1 cellular context compared by ENCODE assay signal in the genomic region with DNA sequence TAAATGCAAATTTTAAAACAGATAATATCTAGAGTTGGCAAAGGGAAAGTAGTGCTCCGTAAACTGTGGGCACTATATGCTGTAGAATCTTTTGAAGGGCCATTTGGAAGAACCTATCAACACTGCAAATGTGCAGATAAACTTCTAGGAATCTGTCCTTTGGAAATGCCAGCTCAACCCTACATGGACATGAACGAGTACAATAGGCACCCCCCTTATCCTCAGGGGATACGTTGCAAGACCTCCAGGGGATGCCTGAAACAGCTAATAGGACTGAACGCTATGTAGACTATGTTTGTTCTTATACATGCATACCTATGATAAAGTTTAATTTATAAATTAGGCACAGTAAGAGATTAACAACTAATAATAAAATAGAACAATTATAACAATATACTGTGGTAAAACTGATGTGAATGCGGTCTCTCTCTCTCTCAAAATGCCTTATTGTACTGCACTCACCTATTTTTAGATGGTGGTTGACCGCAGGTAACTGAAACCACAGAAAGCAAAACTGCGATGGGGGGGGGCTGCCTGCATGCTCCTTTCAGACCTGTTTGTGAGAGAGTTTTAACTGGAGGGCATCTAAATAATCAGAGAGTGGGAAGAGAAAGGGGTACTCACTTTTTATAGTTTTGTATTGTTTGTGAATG.
TF ChIP-seq lines count a peak whose summit lies in the region.

No MANE protein-coding gene starts in this region.

TF ChIP-seq in GM12878, 131 proteins besides CTCF, POLR2A, EP300 and RAD21:
- peak; percentile 85 for TF ChIP-seq CREM (IDR thresholded peaks at IDR 0.05; ENCODE audit: low read depth)
- peak; percentile 57; the same call in 1 of the 2 replicates for TF ChIP-seq TCF12 (IDR thresholded peaks at IDR 0.05; ENCODE audit: low read depth, low read length)
- 0 out of 2 replicates have a peak, but pooled peaks have one; percentile 22 for TF ChIP-seq SMAD5 (IDR thresholded peaks at IDR 0.05; ENCODE audit: low read depth)
- peak; percentile 89 for TF ChIP-seq DPF2 (IDR thresholded peaks at IDR 0.05)
- TF ChIP-seq IRF4 (IDR thresholded peaks at IDR 0.05; ENCODE audit: low read depth, low read length) = 0 out of 2 replicates have a peak, but pooled peaks have one; percentile 9
- peak; percentile 90 for TF ChIP-seq BCL11A (IDR thresholded peaks at IDR 0.05; ENCODE audit: low read depth, low read length)
- peak; percentile 98 for TF ChIP-seq MTA2 (IDR thresholded peaks at IDR 0.05; ENCODE audit: low read depth)
- peak; percentile 89 for TF ChIP-seq NBN (IDR thresholded peaks at IDR 0.05)
- TF ChIP-seq ATF7 (IDR thresholded peaks at IDR 0.05; ENCODE audit: low read depth) = peak; percentile 79
- TF ChIP-seq, protein P1, sequence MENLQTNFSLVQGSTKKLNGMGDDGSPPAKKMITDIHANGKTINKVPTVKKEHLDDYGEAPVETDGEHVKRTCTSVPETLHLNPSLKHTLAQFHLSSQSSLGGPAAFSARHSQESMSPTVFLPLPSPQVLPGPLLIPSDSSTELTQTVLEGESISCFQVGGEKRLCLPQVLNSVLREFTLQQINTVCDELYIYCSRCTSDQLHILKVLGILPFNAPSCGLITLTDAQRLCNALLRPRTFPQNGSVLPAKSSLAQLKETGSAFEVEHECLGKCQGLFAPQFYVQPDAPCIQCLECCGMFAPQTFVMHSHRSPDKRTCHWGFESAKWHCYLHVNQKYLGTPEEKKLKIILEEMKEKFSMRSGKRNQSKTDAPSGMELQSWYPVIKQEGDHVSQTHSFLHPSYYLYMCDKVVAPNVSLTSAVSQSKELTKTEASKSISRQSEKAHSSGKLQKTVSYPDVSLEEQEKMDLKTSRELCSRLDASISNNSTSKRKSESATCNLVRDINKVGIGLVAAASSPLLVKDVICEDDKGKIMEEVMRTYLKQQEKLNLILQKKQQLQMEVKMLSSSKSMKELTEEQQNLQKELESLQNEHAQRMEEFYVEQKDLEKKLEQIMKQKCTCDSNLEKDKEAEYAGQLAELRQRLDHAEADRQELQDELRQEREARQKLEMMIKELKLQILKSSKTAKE (IDR thresholded peaks at IDR 0.05; ENCODE audit: low read depth, poor library complexity, severe bottlenecking) = peak; percentile 97
- peak; percentile 69 for TF ChIP-seq SP1 (IDR thresholded peaks at IDR 0.05; ENCODE audit: low read depth, low read length)
- peak; percentile 100 for TF ChIP-seq CBFB (IDR thresholded peaks at IDR 0.05; ENCODE audit: low read depth)
- peak; percentile 49; the same call in 1 of the 2 replicates for TF ChIP-seq JUNB (IDR thresholded peaks at IDR 0.05)
- peak; percentile 67 for TF ChIP-seq RAD51 (IDR thresholded peaks at IDR 0.05)
- TF ChIP-seq SMARCA5 (IDR thresholded peaks at IDR 0.05) = 0 out of 2 replicates have a peak, but pooled peaks have one; percentile 69
- TF ChIP-seq IKZF2 (IDR thresholded peaks at IDR 0.05) = peak; percentile 91 to 96; a peak in 3 of 4 replicates
- peak; percentile 81 for TF ChIP-seq IKZF1 (conservative IDR thresholded peaks at IDR 0.05)
- peak; percentile 77 for TF ChIP-seq NR2F1 (conservative IDR thresholded peaks at IDR 0.05)
- TF ChIP-seq CHD2 (IDR thresholded peaks at IDR 0.05; ENCODE audit: borderline replicate concordance, low read depth, low read length) = 0 out of 2 replicates have a peak, but pooled peaks have one; percentile 36
- TF ChIP-seq, protein P2, sequence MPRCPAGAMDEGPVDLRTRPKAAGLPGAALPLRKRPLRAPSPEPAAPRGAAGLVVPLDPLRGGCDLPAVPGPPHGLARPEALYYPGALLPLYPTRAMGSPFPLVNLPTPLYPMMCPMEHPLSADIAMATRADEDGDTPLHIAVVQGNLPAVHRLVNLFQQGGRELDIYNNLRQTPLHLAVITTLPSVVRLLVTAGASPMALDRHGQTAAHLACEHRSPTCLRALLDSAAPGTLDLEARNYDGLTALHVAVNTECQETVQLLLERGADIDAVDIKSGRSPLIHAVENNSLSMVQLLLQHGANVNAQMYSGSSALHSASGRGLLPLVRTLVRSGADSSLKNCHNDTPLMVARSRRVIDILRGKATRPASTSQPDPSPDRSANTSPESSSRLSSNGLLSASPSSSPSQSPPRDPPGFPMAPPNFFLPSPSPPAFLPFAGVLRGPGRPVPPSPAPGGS (IDR thresholded peaks at IDR 0.05; ENCODE audit: borderline replicate concordance, insufficient read depth, low read depth, low read length, poor library complexity, severe bottlenecking) = peak; percentile 94
- TF ChIP-seq, protein P3, sequence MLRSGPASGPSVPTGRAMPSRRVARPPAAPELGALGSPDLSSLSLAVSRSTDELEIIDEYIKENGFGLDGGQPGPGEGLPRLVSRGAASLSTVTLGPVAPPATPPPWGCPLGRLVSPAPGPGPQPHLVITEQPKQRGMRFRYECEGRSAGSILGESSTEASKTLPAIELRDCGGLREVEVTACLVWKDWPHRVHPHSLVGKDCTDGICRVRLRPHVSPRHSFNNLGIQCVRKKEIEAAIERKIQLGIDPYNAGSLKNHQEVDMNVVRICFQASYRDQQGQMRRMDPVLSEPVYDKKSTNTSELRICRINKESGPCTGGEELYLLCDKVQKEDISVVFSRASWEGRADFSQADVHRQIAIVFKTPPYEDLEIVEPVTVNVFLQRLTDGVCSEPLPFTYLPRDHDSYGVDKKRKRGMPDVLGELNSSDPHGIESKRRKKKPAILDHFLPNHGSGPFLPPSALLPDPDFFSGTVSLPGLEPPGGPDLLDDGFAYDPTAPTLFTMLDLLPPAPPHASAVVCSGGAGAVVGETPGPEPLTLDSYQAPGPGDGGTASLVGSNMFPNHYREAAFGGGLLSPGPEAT (IDR thresholded peaks at IDR 0.05; ENCODE audit: low read depth) = peak; percentile 90
- TF ChIP-seq TARDBP (IDR thresholded peaks at IDR 0.05; ENCODE audit: borderline replicate concordance) = 0 out of 2 replicates have a peak, but pooled peaks have one; percentile 41
- TF ChIP-seq EGR1 (IDR thresholded peaks at IDR 0.05; ENCODE audit: borderline replicate concordance in 1 of 2, low read depth in 2 of 2, low read length in 2 of 2) = 0 out of 3 replicates have a peak, but pooled peaks of 1 of the 2 experiments have one; percentile 12
- TF ChIP-seq PAX5 (IDR thresholded peaks at IDR 0.05; ENCODE audit: borderline replicate concordance, low read depth, low read length) = peak; percentile 90
- TF ChIP-seq RB1 (IDR thresholded peaks at IDR 0.05; ENCODE audit: borderline replicate concordance) = peak; percentile 20; the same call in 1 of the 2 replicates
- 0 out of 2 replicates have a peak, but pooled peaks have one; percentile 63 for TF ChIP-seq ZBED1 (IDR thresholded peaks at IDR 0.05; ENCODE audit: borderline replicate concordance)
- TF ChIP-seq, protein P4, sequence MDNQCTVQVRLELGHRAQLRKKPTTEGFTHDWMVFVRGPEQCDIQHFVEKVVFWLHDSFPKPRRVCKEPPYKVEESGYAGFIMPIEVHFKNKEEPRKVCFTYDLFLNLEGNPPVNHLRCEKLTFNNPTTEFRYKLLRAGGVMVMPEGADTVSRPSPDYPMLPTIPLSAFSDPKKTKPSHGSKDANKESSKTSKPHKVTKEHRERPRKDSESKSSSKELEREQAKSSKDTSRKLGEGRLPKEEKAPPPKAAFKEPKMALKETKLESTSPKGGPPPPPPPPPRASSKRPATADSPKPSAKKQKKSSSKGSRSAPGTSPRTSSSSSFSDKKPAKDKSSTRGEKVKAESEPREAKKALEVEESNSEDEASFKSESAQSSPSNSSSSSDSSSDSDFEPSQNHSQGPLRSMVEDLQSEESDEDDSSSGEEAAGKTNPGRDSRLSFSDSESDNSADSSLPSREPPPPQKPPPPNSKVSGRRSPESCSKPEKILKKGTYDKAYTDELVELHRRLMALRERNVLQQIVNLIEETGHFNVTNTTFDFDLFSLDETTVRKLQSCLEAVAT (IDR thresholded peaks at IDR 0.05) = peak; percentile 99
- peak; percentile 66 to 83 for TF ChIP-seq BHLHE40 (IDR thresholded peaks at IDR 0.05; ENCODE audit: borderline replicate concordance in 1 of 2, low read depth in 2 of 2, low read length in 1 of 2)
- TF ChIP-seq ZNF217 (IDR thresholded peaks at IDR 0.05) = peak; percentile 81
- TF ChIP-seq BMI1 (IDR thresholded peaks at IDR 0.05; ENCODE audit: borderline replicate concordance) = peak; percentile 84
- TF ChIP-seq TCF7 (IDR thresholded peaks at IDR 0.05; ENCODE audit: borderline replicate concordance) = peak; percentile 58; the same call in 1 of the 2 replicates
- peak; percentile 93 for TF ChIP-seq EED (IDR thresholded peaks at IDR 0.05; ENCODE audit: low read depth)
- 0 out of 2 replicates have a peak, but pooled peaks have one; percentile 28 for TF ChIP-seq YY1 (IDR thresholded peaks at IDR 0.05; ENCODE audit: low read depth, low read length)
- peak; percentile 84 for TF ChIP-seq POU2F2 (IDR thresholded peaks at IDR 0.05; ENCODE audit: borderline replicate concordance, low read depth, low read length)
- TF ChIP-seq MEF2A (IDR thresholded peaks at IDR 0.05; ENCODE audit: insufficient read depth, low read depth, low read length) = peak; percentile 99
- 0 out of 2 replicates have a peak, but pooled peaks have one; percentile 49 for TF ChIP-seq EZH2 (IDR thresholded peaks at IDR 0.05; ENCODE audit: borderline replicate concordance, control insufficient read depth, low read depth, low read length)
- 0 out of 2 replicates have a peak, but pooled peaks have one; percentile 38 for TF ChIP-seq TCF3 (IDR thresholded peaks at IDR 0.05; ENCODE audit: borderline replicate concordance, insufficient read depth, low read depth, low read length)
- peak; percentile 99 for TF ChIP-seq MEF2B (IDR thresholded peaks at IDR 0.05; ENCODE audit: partially characterized antibody, poor library complexity, severe bottlenecking)
- peak; percentile 53; the same call in 1 of the 2 replicates for TF ChIP-seq ZSCAN29 (IDR thresholded peaks at IDR 0.05)
- TF ChIP-seq, protein P5, sequence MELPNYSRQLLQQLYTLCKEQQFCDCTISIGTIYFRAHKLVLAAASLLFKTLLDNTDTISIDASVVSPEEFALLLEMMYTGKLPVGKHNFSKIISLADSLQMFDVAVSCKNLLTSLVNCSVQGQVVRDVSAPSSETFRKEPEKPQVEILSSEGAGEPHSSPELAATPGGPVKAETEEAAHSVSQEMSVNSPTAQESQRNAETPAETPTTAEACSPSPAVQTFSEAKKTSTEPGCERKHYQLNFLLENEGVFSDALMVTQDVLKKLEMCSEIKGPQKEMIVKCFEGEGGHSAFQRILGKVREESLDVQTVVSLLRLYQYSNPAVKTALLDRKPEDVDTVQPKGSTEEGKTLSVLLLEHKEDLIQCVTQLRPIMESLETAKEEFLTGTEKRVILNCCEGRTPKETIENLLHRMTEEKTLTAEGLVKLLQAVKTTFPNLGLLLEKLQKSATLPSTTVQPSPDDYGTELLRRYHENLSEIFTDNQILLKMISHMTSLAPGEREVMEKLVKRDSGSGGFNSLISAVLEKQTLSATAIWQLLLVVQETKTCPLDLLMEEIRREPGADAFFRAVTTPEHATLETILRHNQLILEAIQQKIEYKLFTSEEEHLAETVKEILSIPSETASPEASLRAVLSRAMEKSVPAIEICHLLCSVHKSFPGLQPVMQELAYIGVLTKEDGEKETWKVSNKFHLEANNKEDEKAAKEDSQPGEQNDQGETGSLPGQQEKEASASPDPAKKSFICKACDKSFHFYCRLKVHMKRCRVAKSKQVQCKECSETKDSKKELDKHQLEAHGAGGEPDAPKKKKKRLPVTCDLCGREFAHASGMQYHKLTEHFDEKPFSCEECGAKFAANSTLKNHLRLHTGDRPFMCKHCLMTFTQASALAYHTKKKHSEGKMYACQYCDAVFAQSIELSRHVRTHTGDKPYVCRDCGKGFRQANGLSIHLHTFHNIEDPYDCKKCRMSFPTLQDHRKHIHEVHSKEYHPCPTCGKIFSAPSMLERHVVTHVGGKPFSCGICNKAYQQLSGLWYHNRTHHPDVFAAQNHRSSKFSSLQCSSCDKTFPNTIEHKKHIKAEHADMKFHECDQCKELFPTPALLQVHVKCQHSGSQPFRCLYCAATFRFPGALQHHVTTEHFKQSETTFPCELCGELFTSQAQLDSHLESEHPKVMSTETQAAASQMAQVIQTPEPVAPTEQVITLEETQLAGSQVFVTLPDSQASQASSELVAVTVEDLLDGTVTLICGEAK (IDR thresholded peaks at IDR 0.05; ENCODE audit: borderline replicate concordance) = 0 out of 2 replicates have a peak, but pooled peaks have one; percentile 22
- TF ChIP-seq, protein P6, sequence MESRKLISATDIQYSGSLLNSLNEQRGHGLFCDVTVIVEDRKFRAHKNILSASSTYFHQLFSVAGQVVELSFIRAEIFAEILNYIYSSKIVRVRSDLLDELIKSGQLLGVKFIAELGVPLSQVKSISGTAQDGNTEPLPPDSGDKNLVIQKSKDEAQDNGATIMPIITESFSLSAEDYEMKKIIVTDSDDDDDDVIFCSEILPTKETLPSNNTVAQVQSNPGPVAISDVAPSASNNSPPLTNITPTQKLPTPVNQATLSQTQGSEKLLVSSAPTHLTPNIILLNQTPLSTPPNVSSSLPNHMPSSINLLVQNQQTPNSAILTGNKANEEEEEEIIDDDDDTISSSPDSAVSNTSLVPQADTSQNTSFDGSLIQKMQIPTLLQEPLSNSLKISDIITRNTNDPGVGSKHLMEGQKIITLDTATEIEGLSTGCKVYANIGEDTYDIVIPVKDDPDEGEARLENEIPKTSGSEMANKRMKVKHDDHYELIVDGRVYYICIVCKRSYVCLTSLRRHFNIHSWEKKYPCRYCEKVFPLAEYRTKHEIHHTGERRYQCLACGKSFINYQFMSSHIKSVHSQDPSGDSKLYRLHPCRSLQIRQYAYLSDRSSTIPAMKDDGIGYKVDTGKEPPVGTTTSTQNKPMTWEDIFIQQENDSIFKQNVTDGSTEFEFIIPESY (IDR thresholded peaks at IDR 0.05) = 0 out of 2 replicates have a peak, but pooled peaks have one; percentile 15
- peak; percentile 88 for TF ChIP-seq MYB (IDR thresholded peaks at IDR 0.05; ENCODE audit: borderline replicate concordance, low read depth, low read length)
- peak; percentile 93 for TF ChIP-seq GATAD2B (conservative IDR thresholded peaks at IDR 0.05; ENCODE audit: low read depth)
- TF ChIP-seq TBL1XR1 (IDR thresholded peaks at IDR 0.05; ENCODE audit: low read depth, low read length) = peak; percentile 81
- TF ChIP-seq ZNF24 (IDR thresholded peaks at IDR 0.05) = peak; percentile 84
- peak; percentile 82 for TF ChIP-seq SMAD1 (IDR thresholded peaks at IDR 0.05; ENCODE audit: low read depth, partially characterized antibody)
- TF ChIP-seq ETV6 (conservative IDR thresholded peaks at IDR 0.05 in 1 of 2, IDR thresholded peaks at IDR 0.05 in 1 of 2; ENCODE audit: borderline replicate concordance in 1 of 2, low read depth in 1 of 2) = peak in 1 of 2 experiments; percentile 66; a peak in 2 of 4 replicates
